Comparison of ENCODE assay signal across 17 cellular contexts in the genomic region with DNA sequence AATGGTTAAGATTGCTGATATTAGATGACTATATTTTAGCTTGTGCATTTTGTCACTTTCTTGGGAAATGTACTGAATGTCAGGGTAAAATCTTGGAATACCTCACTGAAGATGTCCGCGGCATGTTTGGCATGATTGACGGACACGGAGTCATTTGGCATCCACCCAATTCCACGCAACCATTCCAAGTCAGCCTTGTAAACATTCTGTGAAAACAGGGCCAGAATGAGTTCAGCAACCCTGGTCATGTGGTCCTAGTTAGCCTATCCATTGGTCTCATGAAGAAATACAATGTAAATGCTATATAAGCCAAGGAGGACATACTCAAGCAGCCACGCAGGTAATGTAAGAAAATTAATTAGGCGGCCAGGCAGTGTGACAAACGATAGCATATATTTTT.
DNase-seq lines count a peak whose midpoint lies in the region; ATAC-seq, FAIRE-seq and TF ChIP-seq lines count a peak whose summit lies in the region.
"Had no signal": no experiment of that assay in that cellular context is flagged by ENCODE, and none has a peak within 500 bp of the region (broad histone marks: within the 10 kb centered on the region; RNA-seq: fewer than 3 reads in every experiment).

No MANE protein-coding gene starts in this region.

- no peak overlapping the region for H3K4me2 ChIP-seq in endothelial cell of umbilical vein (ENCODE audit: insufficient read depth, low read length)
- H3K4me2 ChIP-seq: GM23338 had no signal

- CTCF ChIA-PET in endothelial cell of umbilical vein (lab: Charles Lee), result interaction anchor here (1.3 kb wide), 1 partner anchor 456 kb away, joined by 3 read pairs; no protein-coding TSS in a partner anchor

- H3K36me3 ChIP-seq in left ventricle myocardium inferior, result no peaks in the 10 kb centered on the region
- no peaks in the 10 kb centered on the region for H3K36me3 ChIP-seq in endothelial cell of umbilical vein (ENCODE audit: control insufficient read depth in 2 of 2, extremely low read depth in 1 of 2, insufficient read depth in 2 of 2, low read length in 2 of 2)
- peaks cover 2 to 95% of the 10 kb centered on the region in 2 donors for H3K36me3 ChIP-seq in gastrocnemius medialis
- H3K36me3 ChIP-seq: MG63 had no signal

- H2AFZ ChIP-seq in endothelial cell of umbilical vein (ENCODE audit: low read depth, low read length), result no peak overlapping the region
- H2AFZ ChIP-seq: GM23338 had no signal

- H3K9me1 ChIP-seq in endothelial cell of umbilical vein (replicated peaks; ENCODE audit: control insufficient read depth, extremely low read depth, insufficient read depth, low read length), result no peaks in the 10 kb centered on the region

- no TSS peak for BruUV-seq in endothelial cell of umbilical vein (replicated peaks; lab: Mats Ljungman, UMichigan)

- TF ChIP-seq CTCF in left ventricle myocardium inferior (IDR thresholded peaks at IDR 0.05; ENCODE audit: borderline replicate concordance) (no peak), VCaP (conservative IDR thresholded peaks at IDR 0.05) (no peak), endothelial cell of umbilical vein (IDR thresholded peaks at IDR 0.05; ENCODE audit: extremely low read depth in 1 of 2, insufficient read depth in 1 of 2, low read depth in 1 of 2, low read length in 2 of 2) (no peak), gastrocnemius medialis (IDR thresholded peaks at IDR 0.05 in 4 of 5, conservative IDR thresholded peaks at IDR 0.05 in 1 of 5) (no peak)

- H3K4me3 ChIP-seq in left ventricle myocardium inferior (no peak overlapping the region), endothelial cell of umbilical vein (replicated peaks in 1 of 3; ENCODE audit: insufficient read depth in 1 of 3, low read depth in 1 of 3, low read length in 3 of 3) (no peak overlapping the region), gastrocnemius medialis (no peak overlapping the region)
- H3K4me3 ChIP-seq: GM23338, MG63 had no signal

- DNase-seq in left cardiac atrium, result peak; percentile 23
- no peak for DNase-seq in left ventricle myocardium inferior
- DNase-seq in endothelial cell of umbilical vein (ENCODE audit: low read depth, low spot score), result no peak
- peak in 1 of 2 donors; percentile 44 for DNase-seq in gastrocnemius medialis
- no peak for DNase-seq in HTR-8/SVneo (ENCODE audit: insufficient read length, low spot score)
- no peak for DNase-seq in inferior parietal cortex (ENCODE audit: extremely low spot score)
- DNase-seq: Calu3, H9, KBM-7, MG63, NCI-H2029, NCI-H526 treated with DMSO at 0.1 percent for 48 hours, SHP77 treated with DMSO at 0.1 percent for 48 hours had no signal

- H4K20me1 ChIP-seq in endothelial cell of umbilical vein (replicated peaks; ENCODE audit: control insufficient read depth, extremely low read depth, insufficient read depth, low read length), result no peaks in the 10 kb centered on the region

- H3K27ac ChIP-seq in left ventricle myocardium inferior (replicated peaks) (no peak overlapping the region), VCaP (peak overlapping the region; percentile 56), endothelial cell of umbilical vein (ENCODE audit: insufficient read depth, low read depth, low read length) (no peak overlapping the region), gastrocnemius medialis (peak overlapping the region in 3 of 4 donors; percentile 51 to 84 (median 80))

- FAIRE-seq in endothelial cell of umbilical vein (lab: Jason Lieb, UNC) (peak; percentile 21), HTR-8/SVneo (lab: Jason Lieb, UNC) (no peak)

- H3K27me3 ChIP-seq in left ventricle myocardium inferior (ENCODE audit: low read depth), result no peaks in the 10 kb centered on the region
- H3K27me3 ChIP-seq in endothelial cell of umbilical vein (ENCODE audit: control insufficient read depth in 2 of 2, insufficient read depth in 2 of 2, low read length in 2 of 2), result no peaks in the 10 kb centered on the region
- no peaks in the 10 kb centered on the region for H3K27me3 ChIP-seq in gastrocnemius medialis
- H3K27me3 ChIP-seq: MG63 had no signal

- ATAC-seq in left cardiac atrium (peak in 1 of 2 donors; percentile 25), gastrocnemius medialis (peak in 1 of 2 donors; percentile 50), HG03342 (IDR thresholded peaks at IDR 0.05; ENCODE audit: unreplicated experiment) (no peak)
- ATAC-seq: GM23338, Panc1 had no signal

- intact Hi-C loops in left cardiac atrium (cut with DNase I) (no loop called here), left ventricle myocardium inferior (cut with micrococcal nuclease) (no loop called here), endothelial cell of umbilical vein (cut with micrococcal nuclease) (no loop called here), gastrocnemius medialis (cut with DNase I; ENCODE audit: low total_unique reads) (no loop called here)

- H3K4me1 ChIP-seq in left ventricle myocardium inferior, result no peaks in the 10 kb centered on the region
- no peaks in the 10 kb centered on the region for H3K4me1 ChIP-seq in endothelial cell of umbilical vein (ENCODE audit: control insufficient read depth, extremely low read depth, insufficient read depth, low read length)
- H3K4me1 ChIP-seq in gastrocnemius medialis, result peaks cover 6 to 21% of the 10 kb centered on the region in 2 donors

- H3K9me3 ChIP-seq in left ventricle myocardium inferior (replicated peaks), result no peaks in the 10 kb centered on the region
- H3K9me3 ChIP-seq in endothelial cell of umbilical vein (replicated peaks; ENCODE audit: control insufficient read depth, insufficient read depth, low read length), result no peaks in the 10 kb centered on the region
- no peaks in the 10 kb centered on the region for H3K9me3 ChIP-seq in gastrocnemius medialis
- H3K9me3 ChIP-seq: MG63 had no signal

- in situ Hi-C loops in gastrocnemius medialis (cut with MboI; ENCODE audit: low sequenced_read_pairs in 4 of 4), result no loop called here

- TF ChIP-seq POLR2A in endothelial cell of umbilical vein (IDR thresholded peaks at IDR 0.05; ENCODE audit: low read depth, low read length) (no peak), gastrocnemius medialis (IDR thresholded peaks at IDR 0.05) (no peak)

- dilution Hi-C loops in endothelial cell of umbilical vein (cut with MboI; ENCODE audit: extremely low pct_ligation_motif_present, low sequenced_read_pairs), result no loop called here

- H3K79me2 ChIP-seq in endothelial cell of umbilical vein (ENCODE audit: control insufficient read depth, insufficient read depth, low read length), result no peaks in the 10 kb centered on the region

- POLR2A ChIA-PET in endothelial cell of umbilical vein (lab: Charles Lee), result no interaction called here

- H3K9ac ChIP-seq in endothelial cell of umbilical vein (replicated peaks; ENCODE audit: extremely low read depth, insufficient read depth, low read length), result no peak overlapping the region

TF ChIP-seq in endothelial cell of umbilical vein, 7 proteins besides CTCF, POLR2A, EP300 and RAD21:
- TF ChIP-seq GATA2 (IDR thresholded peaks at IDR 0.05; ENCODE audit: insufficient read depth, insufficient read length, low read depth, low read length) (no peak), POLR2AphosphoS5 (IDR thresholded peaks at IDR 0.05; ENCODE audit: insufficient read depth, low read depth, low read length) (no peak), FOS (IDR thresholded peaks at IDR 0.05; ENCODE audit: borderline replicate concordance, insufficient read depth, low read length) (no peak), MYC (IDR thresholded peaks at IDR 0.05; ENCODE audit: low read depth, low read length) (no peak), JUN (IDR thresholded peaks at IDR 0.05; ENCODE audit: borderline replicate concordance, insufficient read depth, insufficient read length, low read depth) (no peak), EZH2 (IDR thresholded peaks at IDR 0.05; ENCODE audit: borderline replicate concordance, low read depth, low read length, severe bottlenecking) (no peak)
- TF ChIP-seq, protein P1, sequence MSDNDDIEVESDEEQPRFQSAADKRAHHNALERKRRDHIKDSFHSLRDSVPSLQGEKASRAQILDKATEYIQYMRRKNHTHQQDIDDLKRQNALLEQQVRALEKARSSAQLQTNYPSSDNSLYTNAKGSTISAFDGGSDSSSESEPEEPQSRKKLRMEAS (IDR thresholded peaks at IDR 0.05; ENCODE audit: insufficient read depth, insufficient read length), result no peak
TF ChIP-seq in endothelial cell of umbilical vein: peak in this region for 0.

Comparison
In these comparisons a context has a peak if more than half of its experiments do, and no peak if none do; other contexts are left out.
1. H3K27ac ChIP-seq: peak in VCaP (single experiment) and gastrocnemius medialis (3 of 4); none in left ventricle myocardium inferior (single experiment) and endothelial cell of umbilical vein (single experiment).